Comparison of ENCODE assay signal across 8 cellular contexts in genomic region chr17:63773272-63774140, GRCh38. TPM values are rescaled to one million over a fixed set of nuclear protein-coding genes. Genes with fewer than 3 reads are reported as not detected.
A peak's percentile ranks its signal among the peaks of the same experiment; 100 is the strongest.
DNase-seq lines count a peak whose midpoint lies in the region; ATAC-seq, FAIRE-seq and TF ChIP-seq lines count a peak whose summit lies in the region.

A gene with protein sequence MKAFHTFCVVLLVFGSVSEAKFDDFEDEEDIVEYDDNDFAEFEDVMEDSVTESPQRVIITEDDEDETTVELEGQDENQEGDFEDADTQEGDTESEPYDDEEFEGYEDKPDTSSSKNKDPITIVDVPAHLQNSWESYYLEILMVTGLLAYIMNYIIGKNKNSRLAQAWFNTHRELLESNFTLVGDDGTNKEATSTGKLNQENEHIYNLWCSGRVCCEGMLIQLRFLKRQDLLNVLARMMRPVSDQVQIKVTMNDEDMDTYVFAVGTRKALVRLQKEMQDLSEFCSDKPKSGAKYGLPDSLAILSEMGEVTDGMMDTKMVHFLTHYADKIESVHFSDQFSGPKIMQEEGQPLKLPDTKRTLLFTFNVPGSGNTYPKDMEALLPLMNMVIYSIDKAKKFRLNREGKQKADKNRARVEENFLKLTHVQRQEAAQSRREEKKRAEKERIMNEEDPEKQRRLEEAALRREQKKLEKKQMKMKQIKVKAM (minus strand): TSS chr17:63773597. CDS start chr17:63766175, 7,422 bp downstream.

- H4K12ac ChIP-seq in trophoblast cell (ENCODE audit: low read depth, low read length): peak within 1 kb of the TSS; percentile 93

- H2BK120ac ChIP-seq in trophoblast cell (ENCODE audit: insufficient read depth, low read length, poor library complexity): peak within 1 kb of the TSS; percentile 65

- peak within 1 kb of the TSS; percentile 85 for H3K4ac ChIP-seq in trophoblast cell (ENCODE audit: low read depth, low read length)

- in situ Hi-C loops in transverse colon (cut with MboI; ENCODE audit: low pct_ligation_motif_present in 1 of 4, low pct_unique_long_range_greater_than_20kb in 1 of 4, low sequenced_read_pairs in 3 of 4): no loop called here

- peak within 1 kb of the TSS; percentile 96 for H3K4me2 ChIP-seq in trophoblast cell (ENCODE audit: low read length)

- 0% methylated on average over 19 to 74 of the region's 74 CpGs for WGBS in adrenal gland, 4 donors
- no CpG with 5 or more reads among the region's 74 CpGs for WGBS in trophoblast cell (ENCODE audit: extremely low coverage, insufficient coverage, insufficient read length)
- 0 to 1% methylated on average over 1 to 58 of the region's 74 CpGs for WGBS in transverse colon (ENCODE audit: low coverage in 1 of 2), 2 donors

- H2BK5ac ChIP-seq in trophoblast cell (ENCODE audit: low read depth, low read length, poor library complexity): peak within 1 kb of the TSS; percentile 78

- H3K18ac ChIP-seq in trophoblast cell (ENCODE audit: low read length): peak within 1 kb of the TSS; percentile 94

- H3K4me3 ChIP-seq in adrenal gland (peak within 1 kb of the TSS; percentile 73 to 86 (median 80)), trophoblast cell (ENCODE audit: low read depth, low read length) (peak within 1 kb of the TSS; percentile 96), transverse colon (peak within 1 kb of the TSS; percentile 82 to 96 (median 94))

- H3K36me3 ChIP-seq in adrenal gland (replicated peaks in 1 of 2) (peaks cover 0 to 11% of the 10 kb centered on the region in 2 donors), trophoblast cell (ENCODE audit: control insufficient read depth in 1 of 2, insufficient read depth in 2 of 2, low read length in 2 of 2) (peaks cover 5 to 9% of the 10 kb centered on the region in 2 experiments), transverse colon (no peaks in the 10 kb centered on the region)

- H3K4me1 ChIP-seq in adrenal gland (replicated peaks in 1 of 2) (peaks cover 28 to 45% of the 10 kb centered on the region in 2 donors), trophoblast cell (ENCODE audit: control insufficient read depth in 1 of 2, insufficient read depth in 2 of 2, low read length in 2 of 2) (peaks cover 0 to 4% of the 10 kb centered on the region in 2 experiments), transverse colon (peaks cover 15 to 37% (median 31%) of the 10 kb centered on the region in 4 donors)

- peaks cover 12% of the 10 kb centered on the region for H3K79me1 ChIP-seq in trophoblast cell (ENCODE audit: low read length)

- peak within 1 kb of the TSS; percentile 89 for H3K9ac ChIP-seq in trophoblast cell (ENCODE audit: low read length)

- TF ChIP-seq CTCF in adrenal gland (IDR thresholded peaks at IDR 0.05) (no peak), transverse colon (IDR thresholded peaks at IDR 0.05) (no peak)

- peak; percentile 98 for FAIRE-seq in GM12892 (lab: Jason Lieb, UNC)

- intact Hi-C loops in adrenal gland (cut with DNase I) (no loop called here), cardiac septum (cut with DNase I) (loop anchor here (1.0 to 5.0 kb wide), 3 partner anchors 32 to 151 kb away; partner anchors contain the start of genes FTSJ3, MAP3K3, PSMC5 and STRADA), transverse colon (cut with DNase I; ENCODE audit: low total_unique reads) (loop anchor here (10.0 kb wide), 1 partner anchor 71 kb away; the partner anchor contains the start of gene SMARCD2)

- peak within 1 kb of the TSS; percentile 88 for H3K14ac ChIP-seq in trophoblast cell (ENCODE audit: low read length)

- peak within 1 kb of the TSS; percentile 87 for H4K91ac ChIP-seq in trophoblast cell (ENCODE audit: low read depth, low read length)

- TF ChIP-seq POLR2A in GM12892 (IDR thresholded peaks at IDR 0.05; ENCODE audit: low read depth, low read length) (peak; percentile 98), adrenal gland (IDR thresholded peaks at IDR 0.05) (peak; percentile 96 to 99), transverse colon (IDR thresholded peaks at IDR 0.05) (peak; percentile 98)

- TF ChIP-seq EP300 in transverse colon (IDR thresholded peaks at IDR 0.05; ENCODE audit: low read depth): peak; percentile 55

- peak; percentile 79 for ATAC-seq in HG02852 (IDR thresholded peaks at IDR 0.05; ENCODE audit: unreplicated experiment)

- H3K27me3 ChIP-seq in adrenal gland: no peaks in the 10 kb centered on the region
- no peaks in the 10 kb centered on the region for H3K27me3 ChIP-seq in trophoblast cell (ENCODE audit: insufficient read depth, low read length)
- H3K27me3 ChIP-seq in transverse colon: no peaks in the 10 kb centered on the region

- peak within 1 kb of the TSS; percentile 36 for H2AK5ac ChIP-seq in trophoblast cell (ENCODE audit: low read length)

- peak; percentile 89 for DNase-seq in GM12892 (ENCODE audit: insufficient read length)
- peak; percentile 99 for DNase-seq in NCI-H146 (lab: John Stamatoyannopoulos, UW)
- peak; percentile 97 to 99 (median 98) for DNase-seq in T-helper 1 cell
- peak; percentile 99 to 100 (median 99) for DNase-seq in adrenal gland
- DNase-seq in cardiac septum (ENCODE audit: low spot score): peak; percentile 99
- DNase-seq in trophoblast cell: peak; percentile 99 to 100
- peak; percentile 99 for DNase-seq in transverse colon

- H3K27ac ChIP-seq in adrenal gland: peak within 1 kb of the TSS; percentile 91 to 99 (median 97)
- H3K27ac ChIP-seq in trophoblast cell (ENCODE audit: low read depth, low read length): peak within 1 kb of the TSS; percentile 95
- H3K27ac ChIP-seq in transverse colon: peak within 1 kb of the TSS; percentile 93 to 98 (median 96)

- peaks cover 29% of the 10 kb centered on the region for H3K79me2 ChIP-seq in trophoblast cell (ENCODE audit: control insufficient read depth, insufficient read depth, low read length, poor library complexity)

- no peak within 1 kb of the TSS for H3K23ac ChIP-seq in trophoblast cell (ENCODE audit: low read length)

- no peaks in the 10 kb centered on the region for H3K9me3 ChIP-seq in adrenal gland (replicated peaks in 1 of 3)
- no peaks in the 10 kb centered on the region for H3K9me3 ChIP-seq in trophoblast cell (ENCODE audit: insufficient read depth, low read depth, low read length)
- no peaks in the 10 kb centered on the region for H3K9me3 ChIP-seq in transverse colon

- H4K8ac ChIP-seq in trophoblast cell (ENCODE audit: low read depth, low read length): peak within 1 kb of the TSS; percentile 83

- no peak within 1 kb of the TSS for H2BK12ac ChIP-seq in trophoblast cell (ENCODE audit: low read length)

- H2AFZ ChIP-seq in trophoblast cell (ENCODE audit: insufficient read depth, low read length, poor library complexity): peak within 1 kb of the TSS; percentile 84

RNA-seq across cellular contexts. Expression of the gene that starts here (rescaled TPM):
- 51.5 TPM for polyA plus RNA-seq in GM12892 (2012; ENCODE audit: missing spikeins)
- total RNA-seq in adrenal gland (100 to 1,000 TPM in 4 of 8 donors, 10 to 100 TPM in 4; 46.8 to 148 (median 109) TPM), cardiac septum (78.7 TPM), transverse colon (100 to 1,000 TPM in 3 of 4 donors, 10 to 100 TPM in 1; 78.2 to 129 (median 101) TPM)
- polyA plus RNA-seq in adrenal gland: 100 to 1,000 TPM in 1 of 3 donors, 10 to 100 TPM in 2; 24.2 to 216 (median 29.0) TPM
- 77.1 and 78.4 TPM in 2 replicates for polyA plus RNA-seq in trophoblast cell (2013)

Comparison
In these comparisons a context has a peak if more than half of its experiments do, and no peak if none do; other contexts are left out.
1. Peak in every context shown above with its lines: DNase-seq, ATAC-seq, H3K4me3 ChIP-seq and H3K27ac ChIP-seq.
2. intact Hi-C loops: an anchor here in cardiac septum (1.0 to 5.0 kb wide) and transverse colon (10.0 kb wide); none called in adrenal gland.